Comparison of ENCODE assay signal across 29 cellular contexts in genomic region chr5:137994556-137994955, GRCh38. TPM values are rescaled to one million over a fixed set of nuclear protein-coding genes. Genes with fewer than 3 reads are reported as not detected.
DNase-seq lines count a peak whose midpoint lies in the region; ATAC-seq and TF ChIP-seq lines count a peak whose summit lies in the region.
"Had no signal": no experiment of that assay in that cellular context is flagged by ENCODE, and none has a peak within 500 bp of the region (broad histone marks: within the 10 kb centered on the region; RNA-seq: fewer than 3 reads in every experiment).

No MANE protein-coding gene starts in this region.

- TF ChIP-seq CTCF in HL-60 (IDR thresholded peaks at IDR 0.05; ENCODE audit: insufficient read depth, low read length) (no peak), neural cell (IDR thresholded peaks at IDR 0.05; ENCODE audit: poor library complexity, severe bottlenecking) (no peak)

- H3K27ac ChIP-seq in HL-60 (replicated peaks) (peak overlapping the region; percentile 43), neural cell (ENCODE audit: low read length) (peak overlapping the region; percentile 5)
- H3K27ac ChIP-seq: body of pancreas, esophagus squamous epithelium, foreskin keratinocyte, KMS-11, prostate gland, transverse colon had no signal

- H3K9me3 ChIP-seq in T-helper 17 cell (ENCODE audit: control insufficient read depth, low read length, poor library complexity, severe bottlenecking) = peaks cover 6% of the 10 kb centered on the region
- no peaks in the 10 kb centered on the region for H3K9me3 ChIP-seq in neural cell (ENCODE audit: low read length)
- H3K9me3 ChIP-seq: body of pancreas, esophagus squamous epithelium, prostate gland, transverse colon had no signal

- TF ChIP-seq RAD21 in neural cell (conservative IDR thresholded peaks at IDR 0.05) = no peak

- no peaks in the 10 kb centered on the region for H3K9me2 ChIP-seq in neural cell (ENCODE audit: insufficient read depth, low read length)

- no peaks in the 10 kb centered on the region for H4K20me1 ChIP-seq in neural cell (ENCODE audit: insufficient read depth)

- H3K27ac Mint-ChIP-seq in T-helper 17 cell = peak overlapping the region; percentile 41
- H3K27ac Mint-ChIP-seq: activated CD4-positive, alpha-beta memory T cell treated with anti-CD3 and anti-CD28 coated beads, Interleukin-2, amount 10 ng/mL, durations not matched to agents 7 days and 5 days; stimulated activated effector memory CD8-positive, alpha-beta T cell treated with anti-CD3 and anti-CD28 coated beads, Interleukin-12 subunit alpha, Interleukin-12 subunit beta, amount 100 ng/mL, for 72 hours; T-helper 2 cell treated with Interferon-gamma antibody and Interleukin-4, amounts not matched to agents 5 μg/mL and 100 μg/mL, for 36 hours had no signal

- H3K4me3 ChIP-seq in HL-60 (replicated peaks; ENCODE audit: insufficient read depth, low read length) (no peak overlapping the region), neural cell (ENCODE audit: low read length) (no peak overlapping the region)
- H3K4me3 ChIP-seq: body of pancreas, dorsolateral prefrontal cortex, esophagus squamous epithelium, heart left ventricle, prostate gland, transverse colon had no signal

- H3K79me2 ChIP-seq in neural cell (replicated peaks; ENCODE audit: insufficient read depth, low read length) = no peaks in the 10 kb centered on the region

- H3F3A ChIP-seq in neural cell (ENCODE audit: insufficient read depth, low read length, poor library complexity, severe bottlenecking) = no peaks in the 10 kb centered on the region

- ATAC-seq in T-helper 17 cell = no peak
- ATAC-seq: stimulated activated effector memory CD8-positive, alpha-beta T cell treated with anti-CD3 and anti-CD28 coated beads, Interleukin-12 subunit alpha, Interleukin-12 subunit beta, amount 100 ng/mL, for 72 hours had no signal

- no peak overlapping the region for H3K4me2 ChIP-seq in neural cell (ENCODE audit: low read length)
- H3K4me2 ChIP-seq: KMS-11 had no signal

- no peaks in the 10 kb centered on the region for H3K36me3 ChIP-seq in neural cell (ENCODE audit: insufficient read depth, low read length)
- H3K36me3 ChIP-seq: prostate gland had no signal

- peak; percentile 50 for TF ChIP-seq EP300 in neural cell (conservative IDR thresholded peaks at IDR 0.05; ENCODE audit: poor library complexity, severe bottlenecking)

- H3K9ac ChIP-seq in neural cell (ENCODE audit: low read length) = no peak overlapping the region
- H3K9ac ChIP-seq: KMS-11 had no signal

- DNase-seq in NCI-H1417 (lab: John Stamatoyannopoulos, UW) (peak in 2 of 3 experiments; percentile 14 to 17), NCI-H1417 treated with DMSO at 0.1 percent for 48 hours (lab: John Stamatoyannopoulos, UW) (no peak), HL-60 (ENCODE audit: low read depth in 1 of 2, low spot score in 1 of 2) (no peak), T-helper 17 cell (no peak), DMS53 (lab: John Stamatoyannopoulos, UW) (no peak), cerebellar nuclear complex (lab: John Stamatoyannopoulos, UW) (no peak)
- DNase-seq in activated naive CD4-positive, alpha-beta T cell (lab: John Stamatoyannopoulos, UW) = no peak
- DNase-seq: 8988T; activated CD4-positive, alpha-beta memory T cell treated with anti-CD3 and anti-CD28 coated beads, Interleukin-2, amount 10 ng/mL, durations not matched to agents 7 days and 5 days; activated CD4-positive, alpha-beta T cell treated with anti-CD3 and anti-CD28 coated beads for 1 hour; activated CD8-positive, alpha-beta memory T cell treated with anti-CD3 and anti-CD28 coated beads, Interleukin-2, amount 50 U/mL, for 4 hours; activated naive CD4-positive, alpha-beta T cell treated with Interleukin-2 at 50 U/mL for 16 hours; dorsolateral prefrontal cortex; esophagus squamous epithelium; heart left ventricle; left ventricle myocardium superior; NCI-H1694 treated with DMSO at 0.1 percent for 48 hours; NCI-H524; NK-92 treated with Interleukin-12 subunit alpha and Interleukin-12 subunit beta, amount 100 ng/mL, for 24 hours; Right ventricle myocardium superior; stimulated activated CD4-positive, alpha-beta T cell treated with anti-CD3 and anti-CD28 coated beads, Interleukin-15, amount 100 ng/mL, for 24 hours; transverse colon had no signal

- no peak overlapping the region for H3K4me3 Mint-ChIP-seq in T-helper 17 cell
- H3K4me3 Mint-ChIP-seq: activated CD4-positive, alpha-beta memory T cell treated with anti-CD3 and anti-CD28 coated beads, Interleukin-2, amount 10 ng/mL, durations not matched to agents 7 days and 5 days; stimulated activated effector memory CD8-positive, alpha-beta T cell treated with anti-CD3 and anti-CD28 coated beads, Interleukin-12 subunit alpha, Interleukin-12 subunit beta, amount 100 ng/mL, for 72 hours; T-helper 2 cell treated with Interferon-gamma antibody and Interleukin-4, amounts not matched to agents 5 μg/mL and 100 μg/mL, for 36 hours had no signal

- H3K4me1 Mint-ChIP-seq in T-helper 17 cell = peaks cover 18% of the 10 kb centered on the region

- H3K27me3 Mint-ChIP-seq in T-helper 17 cell = no peaks in the 10 kb centered on the region
- H3K27me3 Mint-ChIP-seq: activated CD4-positive, alpha-beta memory T cell treated with anti-CD3 and anti-CD28 coated beads, Interleukin-2, amount 10 ng/mL, durations not matched to agents 7 days and 5 days had no signal

- H3K27me3 ChIP-seq in HL-60 (ENCODE audit: insufficient read depth, poor library complexity, severe bottlenecking) (no peaks in the 10 kb centered on the region), neural cell (ENCODE audit: insufficient read depth, low read depth, low read length) (no peaks in the 10 kb centered on the region)
- H3K27me3 ChIP-seq: body of pancreas, dorsolateral prefrontal cortex, esophagus squamous epithelium, foreskin keratinocyte, heart left ventricle, transverse colon had no signal

- no peak overlapping the region for H2AFZ ChIP-seq in neural cell (ENCODE audit: low read depth, low read length)

- H3K36me3 Mint-ChIP-seq in T-helper 17 cell (ENCODE audit: low read depth) = peaks cover 7% of the 10 kb centered on the region

TF ChIP-seq in neural cell, 6 proteins besides CTCF, POLR2A, EP300 and RAD21:
- TF ChIP-seq SMC3 (conservative IDR thresholded peaks at IDR 0.05; ENCODE audit: poor library complexity) (no peak), POLR2AphosphoS5 (IDR thresholded peaks at IDR 0.05) (no peak), EZH2 (IDR thresholded peaks at IDR 0.05; ENCODE audit: borderline replicate concordance, insufficient read depth, low read length, poor library complexity, severe bottlenecking) (no peak), REST (IDR thresholded peaks at IDR 0.05; ENCODE audit: borderline replicate concordance) (no peak), MXI1 (conservative IDR thresholded peaks at IDR 0.05; ENCODE audit: poor library complexity, severe bottlenecking) (no peak), TAF1 (IDR thresholded peaks at IDR 0.05; ENCODE audit: low read depth) (no peak)
TF ChIP-seq in neural cell: peak in this region for 0.

RNA-seq across cellular contexts. Expression of gene FAM13B, which starts 38.3 kb away (rescaled TPM):
- 10 to 100 TPM; 46.8 to 54.1 TPM for total RNA-seq in T-helper 17 cell
- polyA plus RNA-seq in neural cell = 51.9 and 61.6 TPM in 2 replicates
- polyA minus RNA-seq in neural cell = 93.7 and 110 TPM in 2 replicates

Comparison
In these comparisons a context has a peak if more than half of its experiments do, and no peak if none do; other contexts are left out.
1. DNase-seq: peak in NCI-H1417 (2 of 3); none in NCI-H1417 treated with DMSO at 0.1 percent for 48 hours (single experiment), HL-60 (0 of 2), T-helper 17 cell (0 of 3), activated naive CD4-positive, alpha-beta T cell (0 of 4), DMS53 (single experiment) and cerebellar nuclear complex (0 of 2).